In genomic region chr10:23330953-23331352, GRCh38 we compare ENCODE assay signal across 19 cellular contexts. TPM values are rescaled to one million over a fixed set of nuclear protein-coding genes. Genes with fewer than 3 reads are reported as not detected.
DNase-seq lines count a peak whose midpoint lies in the region; ATAC-seq, FAIRE-seq and TF ChIP-seq lines count a peak whose summit lies in the region.
"Had no signal": no experiment of that assay in that cellular context is flagged by ENCODE, and none has a peak within 500 bp of the region (broad histone marks: within the 10 kb centered on the region; RNA-seq: fewer than 3 reads in every experiment).

No MANE protein-coding gene starts in this region.

- no peak overlapping the region for H3K4me3 Mint-ChIP-seq in activated T-cell treated with anti-CD3 and anti-CD28 coated beads, Interleukin-2, amount 50 U/mL, for 24 hours
- H3K4me3 Mint-ChIP-seq in MCF 10A (ENCODE audit: unreplicated experiment): no peak overlapping the region
- H3K4me3 Mint-ChIP-seq in activated naive CD8-positive, alpha-beta T cell treated with anti-CD3 and anti-CD28 coated beads, Interleukin-2, amount 50 U/mL, for 24 hours: no peak overlapping the region
- H3K4me3 Mint-ChIP-seq: CD14-positive monocyte; CD8-positive, alpha-beta T cell; GM23338; H9 had no signal

- no peaks in the 10 kb centered on the region for H3K79me1 ChIP-seq in IMR-90 (ENCODE audit: low read depth in 1 of 2, low read length in 2 of 2)

- H3K4me3 ChIP-seq in breast epithelium: no peak overlapping the region
- H3K4me3 ChIP-seq in IMR-90 (ENCODE audit: insufficient read depth, low read depth, low read length): no peak overlapping the region
- H3K4me3 ChIP-seq: GM23338 had no signal

- POLR2A ChIA-PET in MCF 10A (lab: Yijun Ruan, JAX) (interaction anchor here (0.8 to 3.2 kb wide), 3 partner anchors 34 to 185 kb away, joined by 3 to 34 read pairs (median 3); partner anchors contain the start of gene OTUD1), IMR-90 (lab: Charles Lee; ENCODE audit: unreplicated experiment) (no interaction called here)

- no peak for TF ChIP-seq RAD21 in IMR-90 (IDR thresholded peaks at IDR 0.05; ENCODE audit: low read length)

- TF ChIP-seq CTCF in MCF 10A (IDR thresholded peaks at IDR 0.05; ENCODE audit: unreplicated experiment) (no peak), breast epithelium (IDR thresholded peaks at IDR 0.05) (no peak), IMR-90 (conservative IDR thresholded peaks at IDR 0.05; ENCODE audit: low read depth, low read length) (no peak)

- no peak overlapping the region for H3K23ac ChIP-seq in IMR-90 (ENCODE audit: low read depth, low read length)

- no peak overlapping the region for H2AK5ac ChIP-seq in IMR-90 (ENCODE audit: low read depth, low read length)

- H3K27ac Mint-ChIP-seq in activated T-cell treated with anti-CD3 and anti-CD28 coated beads, Interleukin-2, amount 50 U/mL, for 24 hours: peak overlapping the region; percentile 45
- peak overlapping the region; percentile 90 for H3K27ac Mint-ChIP-seq in MCF 10A (ENCODE audit: low read depth, unreplicated experiment)
- H3K27ac Mint-ChIP-seq in activated naive CD8-positive, alpha-beta T cell treated with anti-CD3 and anti-CD28 coated beads, Interleukin-2, amount 50 U/mL, for 24 hours: peak overlapping the region; percentile 62
- H3K27ac Mint-ChIP-seq: CD8-positive, alpha-beta T cell; GM23338; H9 had no signal

- BruUV-seq in MCF 10A (replicated peaks; lab: Mats Ljungman, UMichigan) (no TSS peak), IMR-90 (replicated peaks; lab: Mats Ljungman, UMichigan) (no TSS peak)

- no peak overlapping the region for H2AFZ ChIP-seq in IMR-90 (replicated peaks; ENCODE audit: low read length, poor library complexity)
- H2AFZ ChIP-seq: GM23338 had no signal

- H3K14ac ChIP-seq in IMR-90 (replicated peaks; ENCODE audit: low read depth, low read length): no peak overlapping the region

- H2BK20ac ChIP-seq in IMR-90 (ENCODE audit: low read depth, low read length): no peak overlapping the region

- H3K36me3 ChIP-seq in breast epithelium (no peaks in the 10 kb centered on the region), IMR-90 (ENCODE audit: control insufficient read depth, insufficient read depth, low read length) (no peaks in the 10 kb centered on the region)

- no peak overlapping the region for H2AK9ac ChIP-seq in IMR-90 (replicated peaks; ENCODE audit: low read depth, low read length, poor library complexity)

- no peak overlapping the region for H3K4ac ChIP-seq in IMR-90 (ENCODE audit: low read depth, low read length)

- H2BK5ac ChIP-seq in IMR-90 (ENCODE audit: low read depth, low read length, poor library complexity, severe bottlenecking): no peak overlapping the region

- H3K9me3 ChIP-seq in breast epithelium (peaks cover 0 to 7% of the 10 kb centered on the region in 2 donors), IMR-90 (ENCODE audit: control insufficient read depth, insufficient read depth, low read length) (no peaks in the 10 kb centered on the region)

- no peaks in the 10 kb centered on the region for H3K4me1 ChIP-seq in breast epithelium
- H3K4me1 ChIP-seq in IMR-90 (ENCODE audit: control insufficient read depth, insufficient read depth, low read length): peaks cover 7% of the 10 kb centered on the region

- dilution Hi-C loops in IMR-90 (cut with HindIII; ENCODE audit: low sequenced_read_pairs, unreplicated experiment): no loop called here

- H3K9ac ChIP-seq in IMR-90 (ENCODE audit: low read depth, low read length): no peak overlapping the region

- H4K20me1 ChIP-seq in IMR-90 (ENCODE audit: insufficient read depth, low read length): no peaks in the 10 kb centered on the region

- no peak overlapping the region for H3K18ac ChIP-seq in IMR-90 (ENCODE audit: low read depth, low read length)

- H3K27ac ChIP-seq in breast epithelium: no peak overlapping the region
- H3K27ac ChIP-seq in IMR-90 (ENCODE audit: insufficient read depth, low read length): no peak overlapping the region

- H4K91ac ChIP-seq in IMR-90 (ENCODE audit: insufficient read depth, low read depth, low read length): 0 out of 2 replicates have a peak overlapping the region, but pooled peaks have one; percentile 61

- no peaks in the 10 kb centered on the region for H3K9me3 Mint-ChIP-seq in activated T-cell treated with anti-CD3 and anti-CD28 coated beads, Interleukin-2, amount 50 U/mL, for 24 hours
- peaks cover 8% of the 10 kb centered on the region for H3K9me3 Mint-ChIP-seq in MCF 10A (ENCODE audit: unreplicated experiment)
- no peaks in the 10 kb centered on the region for H3K9me3 Mint-ChIP-seq in activated naive CD8-positive, alpha-beta T cell treated with anti-CD3 and anti-CD28 coated beads, Interleukin-2, amount 50 U/mL, for 24 hours
- H3K9me3 Mint-ChIP-seq: CD8-positive, alpha-beta T cell had no signal

- H2BK120ac ChIP-seq in IMR-90 (ENCODE audit: low read depth, low read length): 0 out of 2 replicates have a peak overlapping the region, but pooled peaks have one; percentile 38

- CTCF ChIA-PET in MCF 10A (lab: Yijun Ruan, JAX): interaction anchor here (0.6 to 2.5 kb wide), 3 partner anchors 12 to 194 kb away, joined by 3 to 6 read pairs (median 6); no protein-coding TSS in a partner anchor
- CTCF ChIA-PET in IMR-90 (lab: Yijun Ruan, JAX): no interaction called here

- intact Hi-C loops in MCF 10A (cut with micrococcal nuclease) (no loop called here), breast epithelium (cut with DNase I; ENCODE audit: low total_unique reads) (no loop called here), IMR-90 (cut with micrococcal nuclease) (no loop called here)

- H3K27me3 ChIP-seq in breast epithelium (no peaks in the 10 kb centered on the region), IMR-90 (ENCODE audit: control insufficient read depth, insufficient read depth, low read length) (no peaks in the 10 kb centered on the region)

- no peak overlapping the region for H3K56ac ChIP-seq in IMR-90 (ENCODE audit: extremely low read depth, insufficient read depth, low read length)

- in situ Hi-C loops in IMR-90 (cut with MboI; ENCODE audit: low sequenced_read_pairs): no loop called here

- H4K8ac ChIP-seq in IMR-90 (ENCODE audit: low read depth in 2 of 2, low read length in 2 of 2): no peak overlapping the region

- DNase-seq in activated T-cell treated with anti-CD3 and anti-CD28 coated beads, Interleukin-2, amount 50 U/mL, for 24 hours: no peak
- DNase-seq in activated T-cell treated with anti-CD3 and anti-CD28 coated beads, Interleukin-2, amount 50 U/mL, for 48 hours: no peak
- no peak for DNase-seq in MCF 10A (ENCODE audit: unreplicated experiment)
- DNase-seq in breast epithelium (ENCODE audit: low spot score in 2 of 2): no peak
- no peak for DNase-seq in IMR-90
- DNase-seq in activated naive CD8-positive, alpha-beta T cell treated with anti-CD3 and anti-CD28 coated beads, Interleukin-2, amount 50 U/mL, for 24 hours: no peak
- DNase-seq in RCC 7860 (ENCODE audit: low spot score): no peak
- DNase-seq: CD8-positive, alpha-beta T cell; COR-L47; DMS153; DMS79 treated with DMSO at 0.1 percent for 48 hours; EL; H9 had no signal

- no peak overlapping the region for H3K4me2 ChIP-seq in IMR-90 (ENCODE audit: low read depth, low read length)
- H3K4me2 ChIP-seq: GM23338 had no signal

- H2BK15ac ChIP-seq in IMR-90 (ENCODE audit: low read depth, low read length): no peak overlapping the region; the same call in 2 of the 3 replicates

- WGBS in IMR-90 (ENCODE audit: extremely low coverage in 2 of 2, insufficient read length in 1 of 2), 2 experiments: 93% methylated on average over 3 of the region's 7 CpGs; no CpG with 5 or more reads in 1 of the 2 experiments

- no peak overlapping the region for H4K5ac ChIP-seq in IMR-90 (ENCODE audit: low read depth, low read length)

- peaks cover 3% of the 10 kb centered on the region; the same call in 1 of the 2 replicates for H3K9me1 ChIP-seq in IMR-90 (ENCODE audit: insufficient read depth, low read length)

- H3K36me3 Mint-ChIP-seq in activated T-cell treated with anti-CD3 and anti-CD28 coated beads, Interleukin-2, amount 50 U/mL, for 24 hours (ENCODE audit: low read depth): no peaks in the 10 kb centered on the region
- H3K36me3 Mint-ChIP-seq in MCF 10A (ENCODE audit: insufficient read depth, unreplicated experiment): no peaks in the 10 kb centered on the region
- H3K36me3 Mint-ChIP-seq in activated naive CD8-positive, alpha-beta T cell treated with anti-CD3 and anti-CD28 coated beads, Interleukin-2, amount 50 U/mL, for 24 hours (ENCODE audit: low read depth): peaks cover 2% of the 10 kb centered on the region
- H3K36me3 Mint-ChIP-seq: CD14-positive monocyte; CD8-positive, alpha-beta T cell had no signal

- TF ChIP-seq POLR2A in breast epithelium (IDR thresholded peaks at IDR 0.05) (no peak), IMR-90 (IDR thresholded peaks at IDR 0.05; ENCODE audit: low read depth, low read length) (no peak)

- FAIRE-seq in RCC 7860 (lab: Jason Lieb, UNC): no peak
- FAIRE-seq: D721Med, G401.6, GM12891 had no signal

- no peaks in the 10 kb centered on the region for H3K27me3 Mint-ChIP-seq in activated T-cell treated with anti-CD3 and anti-CD28 coated beads, Interleukin-2, amount 50 U/mL, for 24 hours
- no peaks in the 10 kb centered on the region for H3K27me3 Mint-ChIP-seq in MCF 10A (ENCODE audit: insufficient read depth, unreplicated experiment)
- H3K27me3 Mint-ChIP-seq in activated naive CD8-positive, alpha-beta T cell treated with anti-CD3 and anti-CD28 coated beads, Interleukin-2, amount 50 U/mL, for 24 hours: peaks cover 11% of the 10 kb centered on the region

- peaks cover 39% of the 10 kb centered on the region for H3K4me1 Mint-ChIP-seq in activated T-cell treated with anti-CD3 and anti-CD28 coated beads, Interleukin-2, amount 50 U/mL, for 24 hours (ENCODE audit: low read depth)
- H3K4me1 Mint-ChIP-seq in MCF 10A (ENCODE audit: insufficient read depth, unreplicated experiment): no peaks in the 10 kb centered on the region
- H3K4me1 Mint-ChIP-seq in activated naive CD8-positive, alpha-beta T cell treated with anti-CD3 and anti-CD28 coated beads, Interleukin-2, amount 50 U/mL, for 24 hours: peaks cover 39% of the 10 kb centered on the region
- H3K4me1 Mint-ChIP-seq: CD14-positive monocyte, GM23338, H9 had no signal

- ATAC-seq in IMR-90 (ENCODE audit: low read depth) (no peak), GM21423 (IDR thresholded peaks at IDR 0.05; ENCODE audit: unreplicated experiment) (no peak)
- ATAC-seq in activated naive CD8-positive, alpha-beta T cell treated with anti-CD3 and anti-CD28 coated beads, Interleukin-2, amount 50 U/mL, for 24 hours: no peak
- ATAC-seq: CD8-positive, alpha-beta T cell; GM23338 had no signal

TF ChIP-seq in IMR-90, 13 proteins besides CTCF, POLR2A, EP300 and RAD21 (continues in another document):
- no peak for TF ChIP-seq MAZ (IDR thresholded peaks at IDR 0.05; ENCODE audit: borderline replicate concordance, low read depth, low read length)
- TF ChIP-seq MAFK (IDR thresholded peaks at IDR 0.05; ENCODE audit: low read depth, low read length): no peak

RNA-seq across cellular contexts. Expression of gene C10orf67, which starts 13.6 kb away (rescaled TPM):
- total RNA-seq in MCF 10A (2022) (0.15 and 0.21 TPM in 2 replicates), breast epithelium (under 1 TPM in 1 of 3 donors, not detected in 2; 0.29 TPM), IMR-90 (2012; rRNA removed) (0.18 and 0.28 TPM in 2 replicates)
- polyA plus RNA-seq in IMR-90 (2012; rRNA removed): 0.14 and 0.15 TPM in 2 replicates
- polyA plus RNA-seq in IMR-90 (2012; cell fraction: cytosol; rRNA removed): 0.03 and 0.07 TPM in 2 replicates
- 0.20 and 0.47 TPM in 2 replicates for polyA plus RNA-seq in IMR-90 (2012; cell fraction: nucleus; rRNA removed; ENCODE audit: low replicate concordance)
- total RNA-seq: CD8-positive, alpha-beta T cell; GM23338; H9 had no signal
- polyA plus RNA-seq: CD14-positive monocyte had no signal
